Comparison of ENCODE assay signal across 8 cellular contexts in genomic region chr22:50523806-50524663, GRCh38. TPM values are rescaled to one million over a fixed set of nuclear protein-coding genes. Genes with fewer than 3 reads are reported as not detected.
A peak's percentile ranks its signal among the peaks of the same experiment; 100 is the strongest.
DNase-seq lines count a peak whose midpoint lies in the region; ATAC-seq and TF ChIP-seq lines count a peak whose summit lies in the region.

No MANE protein-coding gene starts in this region.

- H3K27ac ChIP-seq in HUES6 (ENCODE audit: low read depth, low read length), result no peak overlapping the region
- no peak overlapping the region for H3K27ac ChIP-seq in breast epithelium
- peak overlapping the region; percentile 88 for H3K27ac ChIP-seq in muscle layer of colon (ENCODE audit: low read depth, low read length)

- peaks cover 6% of the 10 kb centered on the region; the same call in 1 of the 2 replicates for H3K4me1 ChIP-seq in HUES6 (ENCODE audit: control insufficient read depth, insufficient read depth, low read length)
- peaks cover 10 to 12% of the 10 kb centered on the region in 2 donors for H3K4me1 ChIP-seq in breast epithelium
- peaks cover 12% of the 10 kb centered on the region for H3K4me1 ChIP-seq in muscle layer of colon (ENCODE audit: insufficient read depth, low read length)

- DNase-seq in BJ (ENCODE audit: low read depth) (no peak), breast epithelium (ENCODE audit: low spot score in 2 of 2) (no peak), kidney glomerular epithelial cell (lab: John Stamatoyannopoulos, UW) (no peak)
- DNase-seq in stimulated activated naive CD4-positive, alpha-beta T cell treated with Interleukin-2 at 50 U/mL for 16 hours (lab: John Stamatoyannopoulos, UW), result no peak

- no peaks in the 10 kb centered on the region for H3K9me3 ChIP-seq in HUES6 (ENCODE audit: control insufficient read depth, insufficient read depth, low read depth, low read length)
- H3K9me3 ChIP-seq in breast epithelium, result no peaks in the 10 kb centered on the region
- no peaks in the 10 kb centered on the region for H3K9me3 ChIP-seq in muscle layer of colon (ENCODE audit: low read length)

- POLR2A ChIA-PET in BJ (lab: Charles Lee), result interaction anchor here (0.6 kb wide), 1 partner anchor 15 kb away, joined by 4 read pairs; no protein-coding TSS in a partner anchor

- intact Hi-C loops in breast epithelium (cut with DNase I; ENCODE audit: low total_unique reads), result loop anchor here (1.0 kb wide), 1 partner anchor 80 kb away; no protein-coding TSS in a partner anchor

- H3K36me3 ChIP-seq in BJ (ENCODE audit: control insufficient read depth, insufficient read depth, low read length), result peaks cover 24% of the 10 kb centered on the region
- H3K36me3 ChIP-seq in HUES6 (ENCODE audit: control insufficient read depth, insufficient read depth, low read length), result peaks cover 38% of the 10 kb centered on the region
- peaks cover 13% of the 10 kb centered on the region for H3K36me3 ChIP-seq in breast epithelium
- H3K36me3 ChIP-seq in muscle layer of colon (ENCODE audit: insufficient read depth, low read length), result peaks cover 41% of the 10 kb centered on the region

- H3K9ac ChIP-seq in HUES6 (ENCODE audit: low read length) (peak overlapping the region; percentile 91), muscle layer of colon (ENCODE audit: low read length) (no peak overlapping the region)

- H3K27me3 ChIP-seq in BJ (ENCODE audit: control insufficient read depth, insufficient read depth, low read length) (no peaks in the 10 kb centered on the region), HUES6 (ENCODE audit: control insufficient read depth, insufficient read depth, low read length) (peaks cover 26% of the 10 kb centered on the region), breast epithelium (no peaks in the 10 kb centered on the region), muscle layer of colon (ENCODE audit: control insufficient read depth in 1 of 2, insufficient read depth in 2 of 2, low read length in 2 of 2) (peaks cover 0 to 2% of the 10 kb centered on the region in 2 donors)

- TF ChIP-seq POLR2A in breast epithelium (IDR thresholded peaks at IDR 0.05), result no peak

- no peak for TF ChIP-seq CTCF in BJ (IDR thresholded peaks at IDR 0.05; ENCODE audit: insufficient read depth, low read depth, low read length)
- TF ChIP-seq CTCF in breast epithelium (IDR thresholded peaks at IDR 0.05), result no peak

- CTCF ChIA-PET in BJ (lab: Yijun Ruan, JAX), result interaction anchor here (2.2 kb wide), 2 partner anchors 8 to 97 kb away, joined by 14 to 22 read pairs; no protein-coding TSS in a partner anchor

- H3K4me3 ChIP-seq in BJ (ENCODE audit: low read depth, low read length) (peak overlapping the region; percentile 75), HUES6 (ENCODE audit: low read depth, low read length) (peak overlapping the region; percentile 91), breast epithelium (peak overlapping the region; percentile 52 to 91 (median 81)), muscle layer of colon (ENCODE audit: low read depth in 1 of 2, low read length in 2 of 2) (peak overlapping the region in 1 of 2 donors; percentile 65)

- ATAC-seq in HG02840 (IDR thresholded peaks at IDR 0.05; ENCODE audit: low FRiP score, unreplicated experiment), result no peak
- ATAC-seq in HG02678 (IDR thresholded peaks at IDR 0.05; ENCODE audit: unreplicated experiment), result no peak

RNA-seq across cellular contexts. Expression of gene SCO2, which starts 1.4 kb away (rescaled TPM):
- polyA plus RNA-seq in BJ (2011; rRNA removed), result 0.78 and 2.5 TPM in 2 replicates
- 0.98 and 2.6 TPM in 2 replicates for polyA minus RNA-seq in BJ (2011; rRNA and poly(A)+ RNA removed)
- total RNA-seq in breast epithelium, result 1 to 10 TPM; 1.9 to 6.6 (median 4.3) TPM

RNA-seq across cellular contexts. Expression of gene TYMP, which starts 5.8 kb away (rescaled TPM):
- 13.1 and 20.6 TPM in 2 replicates for polyA plus RNA-seq in BJ (2011; rRNA removed)
- polyA minus RNA-seq in BJ (2011; rRNA and poly(A)+ RNA removed), result 7.0 and 10.4 TPM in 2 replicates
- 100 to 1,000 TPM in 1 of 3 donors, 10 to 100 TPM in 2; 44.6 to 115 (median 82.9) TPM for total RNA-seq in breast epithelium

RNA-seq across cellular contexts. Expression of gene NCAPH2, which starts 16.0 kb away (rescaled TPM):
- 16.1 and 31.7 TPM in 2 replicates for polyA plus RNA-seq in BJ (2011; rRNA removed)
- 22.3 and 29.2 TPM in 2 replicates for polyA minus RNA-seq in BJ (2011; rRNA and poly(A)+ RNA removed)
- 10 to 100 TPM; 25.9 to 48.2 (median 43.0) TPM for total RNA-seq in breast epithelium

RNA-seq across cellular contexts. Expression of gene LMF2, which starts 16.5 kb away (rescaled TPM):
- 54.0 and 111 TPM in 2 replicates for polyA plus RNA-seq in BJ (2011; rRNA removed)
- 47.9 and 49.1 TPM in 2 replicates for polyA minus RNA-seq in BJ (2011; rRNA and poly(A)+ RNA removed)
- 10 to 100 TPM; 35.7 to 54.9 (median 39.5) TPM for total RNA-seq in breast epithelium

RNA-seq across cellular contexts. Expression of gene KLHDC7B, which starts 21.7 kb away (rescaled TPM):
- polyA plus RNA-seq in BJ (2011; rRNA removed), result 0.34 and 0.39 TPM in 2 replicates
- 0.36 and 0.62 TPM in 2 replicates for polyA minus RNA-seq in BJ (2011; rRNA and poly(A)+ RNA removed)
- under 1 TPM; 0.16 to 0.33 (median 0.29) TPM for total RNA-seq in breast epithelium
